8 cellular contexts compared by ENCODE assay signal in the genomic region with DNA sequence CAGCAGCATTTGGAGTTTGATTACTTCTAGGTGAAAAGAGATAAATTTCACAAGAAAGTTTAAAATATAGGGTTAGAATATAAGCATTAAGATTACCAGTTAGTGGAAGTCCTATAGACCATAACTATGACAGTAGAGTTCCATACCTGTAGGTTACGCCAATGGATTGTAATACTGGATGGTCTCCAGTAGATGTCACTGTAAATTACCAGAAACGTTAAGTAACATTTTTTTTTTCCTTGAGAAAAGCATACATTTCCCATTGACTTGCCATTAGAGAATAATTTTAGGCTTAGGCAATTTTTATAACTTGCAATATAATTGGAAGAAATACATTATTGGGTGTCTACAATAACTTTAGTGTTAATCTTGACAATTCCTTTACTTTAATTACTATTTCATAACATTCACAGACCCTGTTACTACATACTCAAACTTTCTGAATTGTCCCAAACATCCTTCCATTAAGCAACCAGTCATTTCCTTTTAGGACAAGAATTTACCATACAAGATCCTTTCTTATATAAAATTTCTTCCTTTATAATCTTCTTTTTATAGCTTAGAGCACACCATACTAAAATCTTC.
DNase-seq lines count a peak whose midpoint lies in the region; ATAC-seq and TF ChIP-seq lines count a peak whose summit lies in the region.

No MANE protein-coding gene starts in this region.

- TF ChIP-seq CTCF in AG10803 (conservative IDR thresholded peaks at IDR 0.05; ENCODE audit: low read length), result peak; percentile 49
- peak; percentile 51 for TF ChIP-seq CTCF in RWPE1 (conservative IDR thresholded peaks at IDR 0.05; ENCODE audit: low read depth)

- H3K4me3 ChIP-seq in AG10803 (ENCODE audit: low read length), result no peak overlapping the region

- POLR2A ChIA-PET in RWPE1 (lab: Yijun Ruan, JAX; ENCODE audit: low non-redundant PET), result no interaction called here

- H3K27ac ChIP-seq in RWPE1, result no peak overlapping the region

- CTCF ChIA-PET in RWPE1 (lab: Yijun Ruan, JAX), result no interaction called here

- DNase-seq in AG10803 (ENCODE audit: low read depth) (peak; percentile 24), RWPE1 (ENCODE audit: low spot score) (peak; percentile 3), iPS-NIHi11 (ENCODE audit: low spot score) (peak; percentile 33), dedifferentiated amniotic fluid mesenchymal stem cell (ENCODE audit: extremely low spot score) (no peak)

- ATAC-seq in GM18519 (IDR thresholded peaks at IDR 0.05; ENCODE audit: low FRiP score, unreplicated experiment) (peak; percentile 74), HG03354 (IDR thresholded peaks at IDR 0.05; ENCODE audit: poor library complexity, severe bottlenecking, unreplicated experiment) (peak; percentile 77), HG03457 (IDR thresholded peaks at IDR 0.05; ENCODE audit: unreplicated experiment) (no peak), GM21447 (IDR thresholded peaks at IDR 0.05; ENCODE audit: unreplicated experiment) (no peak)

Comparison
In these comparisons a context has a peak if more than half of its experiments do, and no peak if none do; other contexts are left out.
1. ATAC-seq: peak in GM18519 (single experiment) and HG03354 (single experiment); none in HG03457 (single experiment) and GM21447 (single experiment).